8 cellular contexts compared by ENCODE assay signal in genomic region chr2:108448678-108449409, GRCh38. TPM values are rescaled to one million over a fixed set of nuclear protein-coding genes. Genes with fewer than 3 reads are reported as not detected.
DNase-seq lines count a peak whose midpoint lies in the region; ATAC-seq and TF ChIP-seq lines count a peak whose summit lies in the region.

A gene with protein sequence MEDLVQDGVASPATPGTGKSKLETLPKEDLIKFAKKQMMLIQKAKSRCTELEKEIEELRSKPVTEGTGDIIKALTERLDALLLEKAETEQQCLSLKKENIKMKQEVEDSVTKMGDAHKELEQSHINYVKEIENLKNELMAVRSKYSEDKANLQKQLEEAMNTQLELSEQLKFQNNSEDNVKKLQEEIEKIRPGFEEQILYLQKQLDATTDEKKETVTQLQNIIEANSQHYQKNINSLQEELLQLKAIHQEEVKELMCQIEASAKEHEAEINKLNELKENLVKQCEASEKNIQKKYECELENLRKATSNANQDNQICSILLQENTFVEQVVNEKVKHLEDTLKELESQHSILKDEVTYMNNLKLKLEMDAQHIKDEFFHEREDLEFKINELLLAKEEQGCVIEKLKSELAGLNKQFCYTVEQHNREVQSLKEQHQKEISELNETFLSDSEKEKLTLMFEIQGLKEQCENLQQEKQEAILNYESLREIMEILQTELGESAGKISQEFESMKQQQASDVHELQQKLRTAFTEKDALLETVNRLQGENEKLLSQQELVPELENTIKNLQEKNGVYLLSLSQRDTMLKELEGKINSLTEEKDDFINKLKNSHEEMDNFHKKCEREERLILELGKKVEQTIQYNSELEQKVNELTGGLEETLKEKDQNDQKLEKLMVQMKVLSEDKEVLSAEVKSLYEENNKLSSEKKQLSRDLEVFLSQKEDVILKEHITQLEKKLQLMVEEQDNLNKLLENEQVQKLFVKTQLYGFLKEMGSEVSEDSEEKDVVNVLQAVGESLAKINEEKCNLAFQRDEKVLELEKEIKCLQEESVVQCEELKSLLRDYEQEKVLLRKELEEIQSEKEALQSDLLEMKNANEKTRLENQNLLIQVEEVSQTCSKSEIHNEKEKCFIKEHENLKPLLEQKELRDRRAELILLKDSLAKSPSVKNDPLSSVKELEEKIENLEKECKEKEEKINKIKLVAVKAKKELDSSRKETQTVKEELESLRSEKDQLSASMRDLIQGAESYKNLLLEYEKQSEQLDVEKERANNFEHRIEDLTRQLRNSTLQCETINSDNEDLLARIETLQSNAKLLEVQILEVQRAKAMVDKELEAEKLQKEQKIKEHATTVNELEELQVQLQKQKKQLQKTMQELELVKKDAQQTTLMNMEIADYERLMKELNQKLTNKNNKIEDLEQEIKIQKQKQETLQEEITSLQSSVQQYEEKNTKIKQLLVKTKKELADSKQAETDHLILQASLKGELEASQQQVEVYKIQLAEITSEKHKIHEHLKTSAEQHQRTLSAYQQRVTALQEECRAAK (N-terminal part only) (plus strand): TSS chr2:108449206. CDS start chr2:108449275, 69 bp downstream.

- peak; percentile 77 for TF ChIP-seq POLR2A in NB4 (IDR thresholded peaks at IDR 0.05; ENCODE audit: extremely low read depth, insufficient read length)

- DNase-seq in GM06990 (ENCODE audit: extremely low read depth, insufficient read length): peak; percentile 96
- DNase-seq in NB4 (ENCODE audit: low read depth): peak; percentile 97
- peak; percentile 93 for DNase-seq in SK-N-DZ (ENCODE audit: low spot score)
- DNase-seq in activated naive CD4-positive, alpha-beta T cell treated with Interleukin-2 at 50 U/mL for 16 hours: peak; percentile 97
- DNase-seq in germinal center (ENCODE audit: low spot score): peak; percentile 90
- DNase-seq in non-pigmented ciliary epithelial cell (ENCODE audit: low read depth): peak; percentile 51
- DNase-seq in substantia nigra (lab: John Stamatoyannopoulos, UW): peak; percentile 50 to 97 (median 90)

- ATAC-seq in HG02571 (IDR thresholded peaks at IDR 0.05; ENCODE audit: unreplicated experiment): peak; percentile 99

- peak within 1 kb of the TSS; percentile 81 for H3K4me3 ChIP-seq in GM06990 (replicated peaks; ENCODE audit: low read depth, low read length)
- peak within 1 kb of the TSS; percentile 98 for H3K4me3 ChIP-seq in NB4 (ENCODE audit: low read depth, low read length)

- H3K27ac ChIP-seq in substantia nigra (ENCODE audit: low read depth, low read length, poor library complexity, severe bottlenecking): peak within 1 kb of the TSS; percentile 60

- no peak for TF ChIP-seq CTCF in GM06990 (IDR thresholded peaks at IDR 0.05; ENCODE audit: insufficient read depth, low read length, poor library complexity, severe bottlenecking)
- no peak for TF ChIP-seq CTCF in NB4 (IDR thresholded peaks at IDR 0.05; ENCODE audit: low read depth, low read length)

- no peaks in the 10 kb centered on the region for H3K27me3 ChIP-seq in GM06990 (replicated peaks; ENCODE audit: control insufficient read depth, insufficient read depth, low read length)

- H3K36me3 ChIP-seq in GM06990 (ENCODE audit: control insufficient read depth, insufficient read depth, low read length): peaks cover 2% of the 10 kb centered on the region; the same call in 1 of the 2 replicates

RNA-seq across cellular contexts. Expression of the gene that starts here (rescaled TPM):
- 7.7 and 9.8 TPM in 2 replicates for polyA plus RNA-seq in SK-N-DZ (2014; cell fraction: cytosol; rRNA removed)
- polyA plus RNA-seq in SK-N-DZ (2014; cell fraction: nucleus; rRNA removed): 17.4 and 19.5 TPM in 2 replicates

Comparison
In these comparisons a context has a peak if more than half of its experiments do, and no peak if none do; other contexts are left out.
1. Peak in every context shown above with its lines: DNase-seq, ATAC-seq, H3K4me3 ChIP-seq and H3K27ac ChIP-seq.